ENCODE assay signal across 1 cellular context in the genomic region with DNA sequence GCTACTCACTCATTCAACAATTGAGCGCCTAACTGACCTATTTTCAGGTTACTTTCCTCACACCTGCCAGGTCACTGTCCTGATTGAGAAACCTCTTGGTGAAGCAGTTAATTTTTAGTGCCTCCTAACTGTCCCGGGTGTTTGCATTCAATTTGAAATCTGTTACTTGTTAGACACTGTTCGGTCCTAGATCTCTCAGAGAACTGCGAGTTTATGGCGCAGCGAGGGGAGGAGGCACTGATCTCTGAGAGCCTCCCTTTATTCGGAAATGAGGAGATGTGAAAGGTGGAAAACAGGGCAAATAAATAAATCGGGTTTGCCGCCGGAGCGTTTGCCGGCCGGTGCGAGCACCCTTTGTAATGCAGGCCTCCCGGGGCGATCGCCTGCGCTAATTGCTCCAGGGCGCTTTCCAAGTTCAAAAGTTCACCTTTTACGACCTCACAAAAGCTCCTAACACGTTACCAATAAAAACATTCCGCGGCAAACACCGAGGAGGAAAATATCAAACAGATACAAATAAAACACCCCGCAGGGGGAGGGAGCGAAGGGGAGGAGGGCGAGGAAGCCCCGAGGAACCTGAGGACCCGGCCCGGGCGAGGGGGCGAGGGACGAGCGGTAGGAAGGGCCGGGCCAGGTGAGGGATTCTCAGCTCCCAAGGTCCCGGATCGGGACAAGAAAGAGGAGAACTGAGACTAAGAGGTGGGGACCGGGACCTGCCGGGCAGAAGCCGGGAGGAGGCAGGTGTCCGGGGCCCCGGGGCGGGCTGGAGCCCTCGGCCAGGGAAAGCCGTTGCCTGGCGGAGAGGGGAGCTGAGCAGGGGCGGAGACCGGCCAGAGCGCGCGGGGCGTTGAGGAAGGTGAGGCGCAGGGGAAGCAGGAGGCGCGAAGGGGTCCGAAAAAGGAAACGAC.
A peak's percentile ranks its signal among the peaks of the same experiment; 100 is the strongest.
TF ChIP-seq lines count a peak whose summit lies in the region.

No MANE protein-coding gene starts in this region.

TF ChIP-seq in HepG2, 621 proteins besides CTCF, POLR2A, EP300 and RAD21 (continues in another document):
- TF ChIP-seq ZNF124 (CRISPR knock-in tag; IDR thresholded peaks at IDR 0.05): 0 out of 2 replicates have a peak, but pooled peaks have one; percentile 37
- peak; percentile 7; the same call in 1 of the 2 replicates for TF ChIP-seq ZNF768 (CRISPR knock-in tag; IDR thresholded peaks at IDR 0.05)
- no peak for TF ChIP-seq SOX6 (IDR thresholded peaks at IDR 0.05)
- peak; percentile 50 for TF ChIP-seq SOX6 (CRISPR knock-in tag; IDR thresholded peaks at IDR 0.05)
- TF ChIP-seq ZFP1 (CRISPR knock-in tag; IDR thresholded peaks at IDR 0.05): no peak
- TF ChIP-seq, protein P1, sequence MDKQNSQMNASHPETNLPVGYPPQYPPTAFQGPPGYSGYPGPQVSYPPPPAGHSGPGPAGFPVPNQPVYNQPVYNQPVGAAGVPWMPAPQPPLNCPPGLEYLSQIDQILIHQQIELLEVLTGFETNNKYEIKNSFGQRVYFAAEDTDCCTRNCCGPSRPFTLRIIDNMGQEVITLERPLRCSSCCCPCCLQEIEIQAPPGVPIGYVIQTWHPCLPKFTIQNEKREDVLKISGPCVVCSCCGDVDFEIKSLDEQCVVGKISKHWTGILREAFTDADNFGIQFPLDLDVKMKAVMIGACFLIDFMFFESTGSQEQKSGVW (CRISPR knock-in tag; IDR thresholded peaks at IDR 0.05; ENCODE audit: borderline replicate concordance): no peak
- TF ChIP-seq MAZ (IDR thresholded peaks at IDR 0.05; ENCODE audit: borderline replicate concordance, low read depth, low read length): no peak
- TF ChIP-seq MAZ (CRISPR knock-in tag; IDR thresholded peaks at IDR 0.05; ENCODE audit: low read depth): no peak
- TF ChIP-seq KAT2B (IDR thresholded peaks at IDR 0.05; ENCODE audit: borderline replicate concordance, low read depth, low read length): no peak
- peak; percentile 3; the same call in 1 of the 2 replicates for TF ChIP-seq SALL1 (CRISPR knock-in tag; IDR thresholded peaks at IDR 0.05)
- TF ChIP-seq ZNF709 (CRISPR knock-in tag; IDR thresholded peaks at IDR 0.05): peak; percentile 35; the same call in 1 of the 2 replicates
- no peak for TF ChIP-seq KLF9 (CRISPR knock-in tag; IDR thresholded peaks at IDR 0.05; ENCODE audit: low read depth)
- no peak for TF ChIP-seq ZNF10 (CRISPR knock-in tag; IDR thresholded peaks at IDR 0.05; ENCODE audit: borderline replicate concordance, low read depth)
- TF ChIP-seq ZNF879 (CRISPR knock-in tag; IDR thresholded peaks at IDR 0.05): no peak
- no peak for TF ChIP-seq ZNF737 (CRISPR knock-in tag; IDR thresholded peaks at IDR 0.05; ENCODE audit: borderline replicate concordance)
- TF ChIP-seq MED13 (CRISPR knock-in tag; IDR thresholded peaks at IDR 0.05): no peak
- TF ChIP-seq MYNN (CRISPR knock-in tag; IDR thresholded peaks at IDR 0.05; ENCODE audit: low read depth): no peak
- TF ChIP-seq, protein P2, sequence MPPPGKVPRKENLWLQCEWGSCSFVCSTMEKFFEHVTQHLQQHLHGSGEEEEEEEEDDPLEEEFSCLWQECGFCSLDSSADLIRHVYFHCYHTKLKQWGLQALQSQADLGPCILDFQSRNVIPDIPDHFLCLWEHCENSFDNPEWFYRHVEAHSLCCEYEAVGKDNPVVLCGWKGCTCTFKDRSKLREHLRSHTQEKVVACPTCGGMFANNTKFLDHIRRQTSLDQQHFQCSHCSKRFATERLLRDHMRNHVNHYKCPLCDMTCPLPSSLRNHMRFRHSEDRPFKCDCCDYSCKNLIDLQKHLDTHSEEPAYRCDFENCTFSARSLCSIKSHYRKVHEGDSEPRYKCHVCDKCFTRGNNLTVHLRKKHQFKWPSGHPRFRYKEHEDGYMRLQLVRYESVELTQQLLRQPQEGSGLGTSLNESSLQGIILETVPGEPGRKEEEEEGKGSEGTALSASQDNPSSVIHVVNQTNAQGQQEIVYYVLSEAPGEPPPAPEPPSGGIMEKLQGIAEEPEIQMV (CRISPR knock-in tag; IDR thresholded peaks at IDR 0.05; ENCODE audit: low read depth): no peak
- peak; percentile 40; the same call in 1 of the 2 replicates for TF ChIP-seq HDAC1 (CRISPR knock-in tag; IDR thresholded peaks at IDR 0.05)
- TF ChIP-seq KDM2A (CRISPR knock-in tag; IDR thresholded peaks at IDR 0.05; ENCODE audit: borderline replicate concordance, low read depth): 0 out of 2 replicates have a peak, but pooled peaks have one; percentile 45
- no peak for TF ChIP-seq ZFP37 (CRISPR knock-in tag; IDR thresholded peaks at IDR 0.05; ENCODE audit: borderline replicate concordance)
- TF ChIP-seq NFE2L1 (CRISPR knock-in tag; IDR thresholded peaks at IDR 0.05; ENCODE audit: borderline replicate concordance): no peak
- TF ChIP-seq ZNF441 (CRISPR knock-in tag; IDR thresholded peaks at IDR 0.05; ENCODE audit: borderline replicate concordance): no peak
- TF ChIP-seq, protein P3, sequence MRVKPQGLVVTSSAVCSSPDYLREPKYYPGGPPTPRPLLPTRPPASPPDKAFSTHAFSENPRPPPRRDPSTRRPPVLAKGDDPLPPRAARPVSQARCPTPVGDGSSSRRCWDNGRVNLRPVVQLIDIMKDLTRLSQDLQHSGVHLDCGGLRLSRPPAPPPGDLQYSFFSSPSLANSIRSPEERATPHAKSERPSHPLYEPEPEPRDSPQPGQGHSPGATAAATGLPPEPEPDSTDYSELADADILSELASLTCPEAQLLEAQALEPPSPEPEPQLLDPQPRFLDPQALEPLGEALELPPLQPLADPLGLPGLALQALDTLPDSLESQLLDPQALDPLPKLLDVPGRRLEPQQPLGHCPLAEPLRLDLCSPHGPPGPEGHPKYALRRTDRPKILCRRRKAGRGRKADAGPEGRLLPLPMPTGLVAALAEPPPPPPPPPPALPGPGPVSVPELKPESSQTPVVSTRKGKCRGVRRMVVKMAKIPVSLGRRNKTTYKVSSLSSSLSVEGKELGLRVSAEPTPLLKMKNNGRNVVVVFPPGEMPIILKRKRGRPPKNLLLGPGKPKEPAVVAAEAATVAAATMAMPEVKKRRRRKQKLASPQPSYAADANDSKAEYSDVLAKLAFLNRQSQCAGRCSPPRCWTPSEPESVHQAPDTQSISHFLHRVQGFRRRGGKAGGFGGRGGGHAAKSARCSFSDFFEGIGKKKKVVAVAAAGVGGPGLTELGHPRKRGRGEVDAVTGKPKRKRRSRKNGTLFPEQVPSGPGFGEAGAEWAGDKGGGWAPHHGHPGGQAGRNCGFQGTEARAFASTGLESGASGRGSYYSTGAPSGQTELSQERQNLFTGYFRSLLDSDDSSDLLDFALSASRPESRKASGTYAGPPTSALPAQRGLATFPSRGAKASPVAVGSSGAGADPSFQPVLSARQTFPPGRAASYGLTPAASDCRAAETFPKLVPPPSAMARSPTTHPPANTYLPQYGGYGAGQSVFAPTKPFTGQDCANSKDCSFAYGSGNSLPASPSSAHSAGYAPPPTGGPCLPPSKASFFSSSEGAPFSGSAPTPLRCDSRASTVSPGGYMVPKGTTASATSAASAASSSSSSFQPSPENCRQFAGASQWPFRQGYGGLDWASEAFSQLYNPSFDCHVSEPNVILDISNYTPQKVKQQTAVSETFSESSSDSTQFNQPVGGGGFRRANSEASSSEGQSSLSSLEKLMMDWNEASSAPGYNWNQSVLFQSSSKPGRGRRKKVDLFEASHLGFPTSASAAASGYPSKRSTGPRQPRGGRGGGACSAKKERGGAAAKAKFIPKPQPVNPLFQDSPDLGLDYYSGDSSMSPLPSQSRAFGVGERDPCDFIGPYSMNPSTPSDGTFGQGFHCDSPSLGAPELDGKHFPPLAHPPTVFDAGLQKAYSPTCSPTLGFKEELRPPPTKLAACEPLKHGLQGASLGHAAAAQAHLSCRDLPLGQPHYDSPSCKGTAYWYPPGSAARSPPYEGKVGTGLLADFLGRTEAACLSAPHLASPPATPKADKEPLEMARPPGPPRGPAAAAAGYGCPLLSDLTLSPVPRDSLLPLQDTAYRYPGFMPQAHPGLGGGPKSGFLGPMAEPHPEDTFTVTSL (CRISPR knock-in tag; IDR thresholded peaks at IDR 0.05; ENCODE audit: borderline replicate concordance): peak; percentile 17; the same call in 1 of the 2 replicates
- TF ChIP-seq HNRNPLL (IDR thresholded peaks at IDR 0.05; ENCODE audit: low read depth, low read length, poor library complexity, severe bottlenecking): peak; percentile 51
- no peak for TF ChIP-seq ZBTB7A (CRISPR knock-in tag; IDR thresholded peaks at IDR 0.05)
- TF ChIP-seq, protein P4, sequence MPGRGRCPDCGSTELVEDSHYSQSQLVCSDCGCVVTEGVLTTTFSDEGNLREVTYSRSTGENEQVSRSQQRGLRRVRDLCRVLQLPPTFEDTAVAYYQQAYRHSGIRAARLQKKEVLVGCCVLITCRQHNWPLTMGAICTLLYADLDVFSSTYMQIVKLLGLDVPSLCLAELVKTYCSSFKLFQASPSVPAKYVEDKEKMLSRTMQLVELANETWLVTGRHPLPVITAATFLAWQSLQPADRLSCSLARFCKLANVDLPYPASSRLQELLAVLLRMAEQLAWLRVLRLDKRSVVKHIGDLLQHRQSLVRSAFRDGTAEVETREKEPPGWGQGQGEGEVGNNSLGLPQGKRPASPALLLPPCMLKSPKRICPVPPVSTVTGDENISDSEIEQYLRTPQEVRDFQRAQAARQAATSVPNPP (CRISPR knock-in tag; IDR thresholded peaks at IDR 0.05): no peak
- peak; percentile 29; the same call in 1 of the 2 replicates for TF ChIP-seq ZBTB42 (CRISPR knock-in tag; IDR thresholded peaks at IDR 0.05)
- 0 out of 2 replicates have a peak, but pooled peaks have one; percentile 15 for TF ChIP-seq ZSCAN25 (CRISPR knock-in tag; IDR thresholded peaks at IDR 0.05)
- TF ChIP-seq RARA (CRISPR knock-in tag; IDR thresholded peaks at IDR 0.05): peak; percentile 61
- TF ChIP-seq ZNF264 (CRISPR knock-in tag; IDR thresholded peaks at IDR 0.05): 0 out of 2 replicates have a peak, but pooled peaks have one; percentile 11
- TF ChIP-seq GATAD2A (CRISPR knock-in tag; IDR thresholded peaks at IDR 0.05): 0 out of 2 replicates have a peak, but pooled peaks have one; percentile 34
- 0 out of 2 replicates have a peak, but pooled peaks have one; percentile 20 for TF ChIP-seq KLF6 (CRISPR knock-in tag; IDR thresholded peaks at IDR 0.05)
- TF ChIP-seq BCL6 (CRISPR knock-in tag; IDR thresholded peaks at IDR 0.05): peak; percentile 25; the same call in 1 of the 2 replicates
- TF ChIP-seq NFYC (CRISPR knock-in tag; IDR thresholded peaks at IDR 0.05): no peak
- 0 out of 2 replicates have a peak, but pooled peaks have one; percentile 52 for TF ChIP-seq SNAI1 (CRISPR knock-in tag; IDR thresholded peaks at IDR 0.05; ENCODE audit: borderline replicate concordance)
- no peak for TF ChIP-seq TEAD2 (CRISPR knock-in tag; IDR thresholded peaks at IDR 0.05)
- TF ChIP-seq, protein P5, sequence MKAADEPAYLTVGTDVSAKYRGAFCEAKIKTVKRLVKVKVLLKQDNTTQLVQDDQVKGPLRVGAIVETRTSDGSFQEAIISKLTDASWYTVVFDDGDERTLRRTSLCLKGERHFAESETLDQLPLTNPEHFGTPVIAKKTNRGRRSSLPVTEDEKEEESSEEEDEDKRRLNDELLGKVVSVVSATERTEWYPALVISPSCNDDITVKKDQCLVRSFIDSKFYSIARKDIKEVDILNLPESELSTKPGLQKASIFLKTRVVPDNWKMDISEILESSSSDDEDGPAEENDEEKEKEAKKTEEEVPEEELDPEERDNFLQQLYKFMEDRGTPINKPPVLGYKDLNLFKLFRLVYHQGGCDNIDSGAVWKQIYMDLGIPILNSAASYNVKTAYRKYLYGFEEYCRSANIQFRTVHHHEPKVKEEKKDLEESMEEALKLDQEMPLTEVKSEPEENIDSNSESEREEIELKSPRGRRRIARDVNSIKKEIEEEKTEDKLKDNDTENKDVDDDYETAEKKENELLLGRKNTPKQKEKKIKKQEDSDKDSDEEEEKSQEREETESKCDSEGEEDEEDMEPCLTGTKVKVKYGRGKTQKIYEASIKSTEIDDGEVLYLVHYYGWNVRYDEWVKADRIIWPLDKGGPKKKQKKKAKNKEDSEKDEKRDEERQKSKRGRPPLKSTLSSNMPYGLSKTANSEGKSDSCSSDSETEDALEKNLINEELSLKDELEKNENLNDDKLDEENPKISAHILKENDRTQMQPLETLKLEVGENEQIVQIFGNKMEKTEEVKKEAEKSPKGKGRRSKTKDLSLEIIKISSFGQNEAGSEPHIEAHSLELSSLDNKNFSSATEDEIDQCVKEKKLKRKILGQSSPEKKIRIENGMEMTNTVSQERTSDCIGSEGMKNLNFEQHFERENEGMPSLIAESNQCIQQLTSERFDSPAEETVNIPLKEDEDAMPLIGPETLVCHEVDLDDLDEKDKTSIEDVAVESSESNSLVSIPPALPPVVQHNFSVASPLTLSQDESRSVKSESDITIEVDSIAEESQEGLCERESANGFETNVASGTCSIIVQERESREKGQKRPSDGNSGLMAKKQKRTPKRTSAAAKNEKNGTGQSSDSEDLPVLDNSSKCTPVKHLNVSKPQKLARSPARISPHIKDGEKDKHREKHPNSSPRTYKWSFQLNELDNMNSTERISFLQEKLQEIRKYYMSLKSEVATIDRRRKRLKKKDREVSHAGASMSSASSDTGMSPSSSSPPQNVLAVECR (CRISPR knock-in tag; IDR thresholded peaks at IDR 0.05; ENCODE audit: borderline replicate concordance): peak; percentile 16; the same call in 1 of the 2 replicates
- no peak for TF ChIP-seq ZNF543 (CRISPR knock-in tag; IDR thresholded peaks at IDR 0.05)
- TF ChIP-seq ZNF333 (CRISPR knock-in tag; IDR thresholded peaks at IDR 0.05; ENCODE audit: borderline replicate concordance): 0 out of 2 replicates have a peak, but pooled peaks have one; percentile 49
- no peak for TF ChIP-seq ZNF570 (CRISPR knock-in tag; IDR thresholded peaks at IDR 0.05; ENCODE audit: borderline replicate concordance)
- TF ChIP-seq, protein P6, sequence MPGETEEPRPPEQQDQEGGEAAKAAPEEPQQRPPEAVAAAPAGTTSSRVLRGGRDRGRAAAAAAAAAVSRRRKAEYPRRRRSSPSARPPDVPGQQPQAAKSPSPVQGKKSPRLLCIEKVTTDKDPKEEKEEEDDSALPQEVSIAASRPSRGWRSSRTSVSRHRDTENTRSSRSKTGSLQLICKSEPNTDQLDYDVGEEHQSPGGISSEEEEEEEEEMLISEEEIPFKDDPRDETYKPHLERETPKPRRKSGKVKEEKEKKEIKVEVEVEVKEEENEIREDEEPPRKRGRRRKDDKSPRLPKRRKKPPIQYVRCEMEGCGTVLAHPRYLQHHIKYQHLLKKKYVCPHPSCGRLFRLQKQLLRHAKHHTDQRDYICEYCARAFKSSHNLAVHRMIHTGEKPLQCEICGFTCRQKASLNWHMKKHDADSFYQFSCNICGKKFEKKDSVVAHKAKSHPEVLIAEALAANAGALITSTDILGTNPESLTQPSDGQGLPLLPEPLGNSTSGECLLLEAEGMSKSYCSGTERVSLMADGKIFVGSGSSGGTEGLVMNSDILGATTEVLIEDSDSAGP (CRISPR knock-in tag; IDR thresholded peaks at IDR 0.05; ENCODE audit: borderline replicate concordance): no peak; the same call in 1 of the 2 replicates
- TF ChIP-seq, protein P7, sequence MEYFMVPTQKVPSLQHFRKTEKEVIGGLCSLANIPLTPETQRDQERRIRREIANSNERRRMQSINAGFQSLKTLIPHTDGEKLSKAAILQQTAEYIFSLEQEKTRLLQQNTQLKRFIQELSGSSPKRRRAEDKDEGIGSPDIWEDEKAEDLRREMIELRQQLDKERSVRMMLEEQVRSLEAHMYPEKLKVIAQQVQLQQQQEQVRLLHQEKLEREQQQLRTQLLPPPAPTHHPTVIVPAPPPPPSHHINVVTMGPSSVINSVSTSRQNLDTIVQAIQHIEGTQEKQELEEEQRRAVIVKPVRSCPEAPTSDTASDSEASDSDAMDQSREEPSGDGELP (IDR thresholded peaks at IDR 0.05; ENCODE audit: borderline replicate concordance, low read depth): no peak
- no peak for TF ChIP-seq MEIS2 (CRISPR knock-in tag; IDR thresholded peaks at IDR 0.05)
- no peak for TF ChIP-seq ZNF329 (CRISPR knock-in tag; IDR thresholded peaks at IDR 0.05; ENCODE audit: low read depth)
- TF ChIP-seq ASH2L (IDR thresholded peaks at IDR 0.05; ENCODE audit: insufficient read length, low read depth, low read length): peak; percentile 93
